Comparison of ENCODE assay signal across 10 cellular contexts in the genomic region with DNA sequence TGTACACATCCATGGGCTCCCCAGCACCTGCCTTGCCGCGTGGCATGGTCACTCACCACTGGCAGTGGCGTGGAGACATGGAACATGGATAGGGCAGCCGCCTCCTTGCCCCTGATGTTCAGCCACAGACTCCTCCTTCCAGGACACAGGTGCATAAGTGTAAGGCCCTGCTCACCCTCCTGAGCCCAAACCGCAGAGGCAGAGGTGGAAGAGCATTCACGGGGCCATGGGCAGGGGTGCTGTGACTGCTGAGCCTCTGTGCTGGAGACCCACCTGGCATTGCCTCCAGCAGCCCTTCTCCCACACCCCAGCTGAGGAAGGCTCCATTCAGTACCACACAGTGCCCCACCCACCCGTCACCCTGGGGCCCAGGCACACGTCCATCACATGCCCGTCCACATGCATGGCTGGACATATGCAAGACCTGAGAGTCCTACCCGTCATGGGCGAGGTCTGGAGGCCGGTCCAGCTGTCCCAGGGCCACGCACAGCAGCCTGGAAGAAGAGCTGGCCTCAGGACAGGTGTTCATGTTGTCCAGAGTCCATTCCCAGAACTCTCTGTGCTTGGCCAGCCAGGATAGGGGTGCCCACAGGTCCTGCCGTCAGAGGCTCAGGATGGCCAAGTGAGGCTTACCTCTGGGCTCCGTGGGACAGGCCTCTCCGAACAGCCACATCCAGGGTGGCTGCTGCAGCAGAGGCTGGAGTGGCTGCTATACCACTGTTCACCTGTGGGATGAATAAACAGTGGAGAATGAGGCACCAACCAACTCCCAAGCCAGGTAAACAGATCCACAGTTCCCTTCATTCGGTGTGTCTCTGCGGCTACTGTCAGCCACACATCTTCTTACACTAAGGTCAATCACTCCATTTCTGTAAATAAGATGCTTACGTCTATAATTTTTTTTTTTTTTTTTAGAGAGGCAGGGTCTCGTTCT. TPM values are rescaled to one million over a fixed set of nuclear protein-coding genes. Genes with fewer than 3 reads are reported as not detected.
DNase-seq lines count a peak whose midpoint lies in the region; ATAC-seq and TF ChIP-seq lines count a peak whose summit lies in the region.
"Had no signal": no experiment of that assay in that cellular context is flagged by ENCODE, and none has a peak within 500 bp of the region (broad histone marks: within the 10 kb centered on the region; RNA-seq: fewer than 3 reads in every experiment).

No MANE protein-coding gene starts in this region.

- peaks cover 18 to 59% (median 37%) of the 10 kb centered on the region in 4 donors for H3K4me1 Mint-ChIP-seq in CD4-positive, alpha-beta memory T cell
- peaks cover 35% of the 10 kb centered on the region for H3K4me1 Mint-ChIP-seq in activated naive CD8-positive, alpha-beta T cell treated with anti-CD3 and anti-CD28 coated beads, Interleukin-2, amount 50 U/mL, for 24 hours
- peaks cover 5 to 54% (median 26%) of the 10 kb centered on the region in 4 donors for H3K4me1 Mint-ChIP-seq in naive thymus-derived CD8-positive, alpha-beta T cell

- POLR2A ChIA-PET in CD4-positive, alpha-beta memory T cell (lab: Charles Lee; ENCODE audit: partially characterized antibody) = interaction anchor here (0.8 to 5.9 kb wide), 10 partner anchors 21 to 374 kb away, joined by 3 to 32 read pairs (median 3); partner anchors contain the start of genes CHKB, SCO2 and TYMP
- POLR2A ChIA-PET in naive thymus-derived CD8-positive, alpha-beta T cell (lab: Charles Lee) = interaction anchor here (0.7 to 3.5 kb wide), 5 partner anchors 45 to 375 kb away, joined by 3 to 17 read pairs (median 3); partner anchors contain the start of genes LMF2, NCAPH2 and SCO2

- ATAC-seq in activated naive CD8-positive, alpha-beta T cell treated with anti-CD3 and anti-CD28 coated beads, Interleukin-2, amount 50 U/mL, for 24 hours = no peak
- ATAC-seq in naive thymus-derived CD8-positive, alpha-beta T cell = no peak
- ATAC-seq in GM18502 (IDR thresholded peaks at IDR 0.05; ENCODE audit: poor library complexity, unreplicated experiment) = no peak

- H3K27ac ChIP-seq in CD4-positive, alpha-beta memory T cell (ENCODE audit: low read depth, low read length) = peak overlapping the region; percentile 98

- intact Hi-C loops in CD4-positive, alpha-beta memory T cell (cut with micrococcal nuclease) = no loop called here

- H3K9me3 Mint-ChIP-seq in CD4-positive, alpha-beta memory T cell = no peaks in the 10 kb centered on the region
- no peaks in the 10 kb centered on the region for H3K9me3 Mint-ChIP-seq in activated naive CD8-positive, alpha-beta T cell treated with anti-CD3 and anti-CD28 coated beads, Interleukin-2, amount 50 U/mL, for 24 hours
- H3K9me3 Mint-ChIP-seq in naive thymus-derived CD8-positive, alpha-beta T cell = no peaks in the 10 kb centered on the region

- H3K36me3 Mint-ChIP-seq in CD4-positive, alpha-beta memory T cell = peaks cover 7 to 18% of the 10 kb centered on the region in 2 donors
- peaks cover 3% of the 10 kb centered on the region for H3K36me3 Mint-ChIP-seq in activated naive CD8-positive, alpha-beta T cell treated with anti-CD3 and anti-CD28 coated beads, Interleukin-2, amount 50 U/mL, for 24 hours (ENCODE audit: low read depth)
- peaks cover 0 to 11% (median 4%) of the 10 kb centered on the region in 3 donors for H3K36me3 Mint-ChIP-seq in naive thymus-derived CD8-positive, alpha-beta T cell

- no peak for DNase-seq in CD4-positive, alpha-beta memory T cell
- DNase-seq in HFF-Myc (ENCODE audit: extremely low read depth, low read depth) = no peak
- no peak for DNase-seq in activated naive CD8-positive, alpha-beta T cell treated with anti-CD3 and anti-CD28 coated beads, Interleukin-2, amount 50 U/mL, for 24 hours
- DNase-seq in naive thymus-derived CD8-positive, alpha-beta T cell = no peak
- DNase-seq in midbrain (lab: John Stamatoyannopoulos, UW) = no peak
- no peak for DNase-seq in stimulated activated CD8-positive, alpha-beta memory T cell treated with anti-CD3 and anti-CD28 coated beads, Interleukin-4, amount 100 ng/mL, for 48 hours
- no peak for DNase-seq in SIG-M5 (lab: John Stamatoyannopoulos, UW)

- CTCF ChIA-PET in CD4-positive, alpha-beta memory T cell (lab: Charles Lee; ENCODE audit: partially characterized antibody) = interaction anchor here (1.0 kb wide), 1 partner anchor 374 kb away, joined by 4 read pairs; no protein-coding TSS in a partner anchor

- no peaks in the 10 kb centered on the region for H3K27me3 Mint-ChIP-seq in CD4-positive, alpha-beta memory T cell
- no peaks in the 10 kb centered on the region for H3K27me3 Mint-ChIP-seq in activated naive CD8-positive, alpha-beta T cell treated with anti-CD3 and anti-CD28 coated beads, Interleukin-2, amount 50 U/mL, for 24 hours
- H3K27me3 Mint-ChIP-seq in naive thymus-derived CD8-positive, alpha-beta T cell = no peaks in the 10 kb centered on the region

- H3K36me3 ChIP-seq in CD4-positive, alpha-beta memory T cell (ENCODE audit: insufficient read depth, low read length) = peaks cover 19% of the 10 kb centered on the region
- H3K36me3 ChIP-seq: prostate gland had no signal

- no peak for TF ChIP-seq CTCF in HFF-Myc (IDR thresholded peaks at IDR 0.05; ENCODE audit: low read depth, low read length, missing control alignments)

- peak overlapping the region; percentile 25 to 89 (median 47) for H3K4me3 Mint-ChIP-seq in CD4-positive, alpha-beta memory T cell
- H3K4me3 Mint-ChIP-seq in activated naive CD8-positive, alpha-beta T cell treated with anti-CD3 and anti-CD28 coated beads, Interleukin-2, amount 50 U/mL, for 24 hours = peak overlapping the region; percentile 99
- peak overlapping the region; percentile 52 to 100 (median 60) for H3K4me3 Mint-ChIP-seq in naive thymus-derived CD8-positive, alpha-beta T cell

- H3K4me1 ChIP-seq in CD4-positive, alpha-beta memory T cell (ENCODE audit: insufficient read depth, low read length) = peaks cover 74% of the 10 kb centered on the region

- no peaks in the 10 kb centered on the region for H3K9me3 ChIP-seq in CD4-positive, alpha-beta memory T cell (ENCODE audit: control insufficient read depth in 1 of 2, low read length in 2 of 2)
- H3K9me3 ChIP-seq: HAP-1, prostate gland had no signal

- no peak overlapping the region for H3K4me3 ChIP-seq in CD4-positive, alpha-beta memory T cell (ENCODE audit: low read length in 2 of 2)
- H3K4me3 ChIP-seq in HFF-Myc (replicated peaks; ENCODE audit: low read depth, low read length) = peak overlapping the region; percentile 95

- H3K27ac Mint-ChIP-seq in CD4-positive, alpha-beta memory T cell = peak overlapping the region in 6 of 7 donors; percentile 30 to 93 (median 67)
- H3K27ac Mint-ChIP-seq in activated naive CD8-positive, alpha-beta T cell treated with anti-CD3 and anti-CD28 coated beads, Interleukin-2, amount 50 U/mL, for 24 hours = no peak overlapping the region
- H3K27ac Mint-ChIP-seq in naive thymus-derived CD8-positive, alpha-beta T cell = peak overlapping the region in 6 of 10 donors; percentile 31 to 77 (median 62)

- H3K27me3 ChIP-seq in CD4-positive, alpha-beta memory T cell (ENCODE audit: insufficient read depth, low read length) = no peaks in the 10 kb centered on the region

RNA-seq across cellular contexts. Expression of gene TUBGCP6, which starts 1.7 kb away (rescaled TPM):
- total RNA-seq in CD4-positive, alpha-beta memory T cell = 100 to 1,000 TPM; 132 to 133 TPM
- 10 to 100 TPM; 16.5 to 20.5 TPM for polyA plus RNA-seq in CD4-positive, alpha-beta memory T cell
- total RNA-seq in naive thymus-derived CD8-positive, alpha-beta T cell = 100 to 1,000 TPM; 153 to 156 TPM
- polyA plus RNA-seq in naive thymus-derived CD8-positive, alpha-beta T cell = 10 to 100 TPM in 2 of 3 donors, 1 to 10 TPM in 1; 9.3 to 25.2 (median 17.3) TPM

RNA-seq across cellular contexts. Expression of gene HDAC10, which starts 4.6 kb away (rescaled TPM):
- total RNA-seq in CD4-positive, alpha-beta memory T cell = 100 to 1,000 TPM; 141 to 151 TPM
- polyA plus RNA-seq in CD4-positive, alpha-beta memory T cell = 1 to 10 TPM; 3.8 to 6.8 TPM
- total RNA-seq in naive thymus-derived CD8-positive, alpha-beta T cell = 100 to 1,000 TPM; 107 to 114 TPM
- polyA plus RNA-seq in naive thymus-derived CD8-positive, alpha-beta T cell = 1 to 10 TPM; 5.4 to 7.8 (median 6.4) TPM

RNA-seq across cellular contexts. Expression of gene MAPK12, which starts 15.0 kb away (rescaled TPM):
- 1 to 10 TPM; 2.9 TPM for total RNA-seq in CD4-positive, alpha-beta memory T cell
- polyA plus RNA-seq in CD4-positive, alpha-beta memory T cell = under 1 TPM in 1 of 2 donors, not detected in 1; 0.05 TPM
- 1 to 10 TPM; 2.1 to 2.9 TPM for total RNA-seq in naive thymus-derived CD8-positive, alpha-beta T cell
- under 1 TPM in 2 of 3 donors, not detected in 1; 0.02 to 0.03 TPM for polyA plus RNA-seq in naive thymus-derived CD8-positive, alpha-beta T cell

RNA-seq across cellular contexts. Expression of gene MAPK11, which starts 23.7 kb away (rescaled TPM):
- total RNA-seq in CD4-positive, alpha-beta memory T cell = 1 to 10 TPM; 1.6 to 1.7 TPM
- under 1 TPM; 0.10 to 0.54 TPM for polyA plus RNA-seq in CD4-positive, alpha-beta memory T cell
- 1 to 10 TPM in 1 of 2 experiments, under 1 TPM in 1; 0.86 to 1.2 TPM for total RNA-seq in naive thymus-derived CD8-positive, alpha-beta T cell
- under 1 TPM; 0.13 to 0.24 (median 0.16) TPM for polyA plus RNA-seq in naive thymus-derived CD8-positive, alpha-beta T cell

RNA-seq across cellular contexts. Expression of gene SELENOO, which starts 45.7 kb away (rescaled TPM):
- 10 to 100 TPM; 33.8 to 34.8 TPM for total RNA-seq in CD4-positive, alpha-beta memory T cell
- polyA plus RNA-seq in CD4-positive, alpha-beta memory T cell = 1 to 10 TPM; 2.0 to 6.6 TPM
- 10 to 100 TPM; 40.3 to 42.4 TPM for total RNA-seq in naive thymus-derived CD8-positive, alpha-beta T cell
- 1 to 10 TPM; 3.1 to 8.8 (median 5.2) TPM for polyA plus RNA-seq in naive thymus-derived CD8-positive, alpha-beta T cell

Comparison
In these comparisons a context has a peak if more than half of its experiments do, and no peak if none do; other contexts are left out.
1. H3K4me3 Mint-ChIP-seq: peak in every context shown above with its lines; median percentile 99 in activated naive CD8-positive, alpha-beta T cell treated with anti-CD3 and anti-CD28 coated beads, Interleukin-2, amount 50 U/mL, for 24 hours; 60 in naive thymus-derived CD8-positive, alpha-beta T cell; 47 in CD4-positive, alpha-beta memory T cell.